Comparison of ENCODE assay signal across 1 cellular context in the genomic region with DNA sequence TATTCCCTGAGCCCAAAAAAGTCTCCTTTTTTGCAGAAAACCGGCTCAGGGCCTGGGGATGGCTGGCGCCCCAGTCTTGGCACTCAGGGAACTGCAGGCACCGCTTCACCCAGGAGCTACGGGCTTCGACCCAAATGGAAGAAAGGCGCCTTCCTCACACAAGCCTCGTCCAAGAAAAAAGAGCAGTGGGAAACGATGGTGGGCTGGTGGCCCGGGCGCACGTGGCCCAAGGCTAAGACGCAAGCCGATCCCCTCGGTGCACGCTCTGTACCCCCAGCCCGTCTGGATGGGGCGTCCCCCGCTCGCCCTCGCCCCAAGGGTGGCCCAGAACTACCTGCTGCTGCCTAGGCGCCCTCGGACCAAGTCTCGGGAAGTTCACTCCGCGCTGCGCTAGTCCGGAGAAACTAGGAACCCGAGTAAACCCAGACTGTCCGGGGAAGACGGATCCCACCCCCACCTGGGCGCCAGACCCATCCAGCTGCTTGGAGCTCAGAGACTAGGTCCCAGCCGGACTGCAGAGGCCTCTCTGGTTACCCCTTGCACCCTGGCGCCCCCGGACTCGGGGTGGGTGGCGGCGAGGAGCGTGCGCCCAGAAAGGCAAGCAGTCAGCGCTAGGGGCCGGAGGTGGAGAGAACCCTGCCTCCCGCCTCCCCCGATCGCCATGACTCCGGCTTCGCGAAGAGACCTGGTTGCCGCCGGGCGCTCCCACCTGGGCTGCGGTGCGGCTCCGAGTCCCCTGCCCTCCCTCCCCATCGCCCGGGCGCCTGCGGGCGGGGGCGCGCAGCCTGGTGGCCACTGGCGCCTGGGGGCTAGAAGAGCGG.
TF ChIP-seq lines count a peak whose summit lies in the region.

No MANE protein-coding gene starts in this region.

TF ChIP-seq in WTC11, 78 proteins besides CTCF, POLR2A, EP300 and RAD21 (continued from another document):
- TF ChIP-seq, protein P1, sequence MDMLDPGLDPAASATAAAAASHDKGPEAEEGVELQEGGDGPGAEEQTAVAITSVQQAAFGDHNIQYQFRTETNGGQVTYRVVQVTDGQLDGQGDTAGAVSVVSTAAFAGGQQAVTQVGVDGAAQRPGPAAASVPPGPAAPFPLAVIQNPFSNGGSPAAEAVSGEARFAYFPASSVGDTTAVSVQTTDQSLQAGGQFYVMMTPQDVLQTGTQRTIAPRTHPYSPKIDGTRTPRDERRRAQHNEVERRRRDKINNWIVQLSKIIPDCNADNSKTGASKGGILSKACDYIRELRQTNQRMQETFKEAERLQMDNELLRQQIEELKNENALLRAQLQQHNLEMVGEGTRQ (CRISPR knock-in tag; IDR thresholded peaks at IDR 0.05) = peak; percentile 58; the same call in 1 of the 2 replicates
- TF ChIP-seq ESRRA (CRISPR knock-in tag; IDR thresholded peaks at IDR 0.05; ENCODE audit: borderline replicate concordance) (no peak), NR3C1 (CRISPR knock-in tag; conservative IDR thresholded peaks at IDR 0.05; ENCODE audit: low read depth) (no peak), ETV6 (CRISPR knock-in tag; IDR thresholded peaks at IDR 0.05) (peak; percentile 70; the same call in 1 of the 2 replicates), TCF7 (CRISPR knock-in tag; IDR thresholded peaks at IDR 0.05; ENCODE audit: low read depth) (0 out of 2 replicates have a peak, but pooled peaks have one; percentile 7), RELA (CRISPR knock-in tag; IDR thresholded peaks at IDR 0.05; ENCODE audit: borderline replicate concordance) (0 out of 2 replicates have a peak, but pooled peaks have one; percentile 16), ATF1 (CRISPR knock-in tag; IDR thresholded peaks at IDR 0.05) (0 out of 2 replicates have a peak, but pooled peaks have one; percentile 30), ZNF317 (CRISPR knock-in tag; IDR thresholded peaks at IDR 0.05; ENCODE audit: borderline replicate concordance, low read depth) (0 out of 2 replicates have a peak, but pooled peaks have one; percentile 34)
- TF ChIP-seq, protein P2, sequence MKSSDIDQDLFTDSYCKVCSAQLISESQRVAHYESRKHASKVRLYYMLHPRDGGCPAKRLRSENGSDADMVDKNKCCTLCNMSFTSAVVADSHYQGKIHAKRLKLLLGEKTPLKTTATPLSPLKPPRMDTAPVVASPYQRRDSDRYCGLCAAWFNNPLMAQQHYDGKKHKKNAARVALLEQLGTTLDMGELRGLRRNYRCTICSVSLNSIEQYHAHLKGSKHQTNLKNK (CRISPR knock-in tag; IDR thresholded peaks at IDR 0.05) = no peak
- TF ChIP-seq, protein P3, sequence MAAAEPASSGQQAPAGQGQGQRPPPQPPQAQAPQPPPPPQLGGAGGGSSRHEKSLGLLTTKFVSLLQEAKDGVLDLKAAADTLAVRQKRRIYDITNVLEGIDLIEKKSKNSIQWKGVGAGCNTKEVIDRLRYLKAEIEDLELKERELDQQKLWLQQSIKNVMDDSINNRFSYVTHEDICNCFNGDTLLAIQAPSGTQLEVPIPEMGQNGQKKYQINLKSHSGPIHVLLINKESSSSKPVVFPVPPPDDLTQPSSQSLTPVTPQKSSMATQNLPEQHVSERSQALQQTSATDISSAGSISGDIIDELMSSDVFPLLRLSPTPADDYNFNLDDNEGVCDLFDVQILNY (CRISPR knock-in tag; IDR thresholded peaks at IDR 0.05) = peak; percentile 70; the same call in 1 of the 2 replicates
- TF ChIP-seq, protein P4, sequence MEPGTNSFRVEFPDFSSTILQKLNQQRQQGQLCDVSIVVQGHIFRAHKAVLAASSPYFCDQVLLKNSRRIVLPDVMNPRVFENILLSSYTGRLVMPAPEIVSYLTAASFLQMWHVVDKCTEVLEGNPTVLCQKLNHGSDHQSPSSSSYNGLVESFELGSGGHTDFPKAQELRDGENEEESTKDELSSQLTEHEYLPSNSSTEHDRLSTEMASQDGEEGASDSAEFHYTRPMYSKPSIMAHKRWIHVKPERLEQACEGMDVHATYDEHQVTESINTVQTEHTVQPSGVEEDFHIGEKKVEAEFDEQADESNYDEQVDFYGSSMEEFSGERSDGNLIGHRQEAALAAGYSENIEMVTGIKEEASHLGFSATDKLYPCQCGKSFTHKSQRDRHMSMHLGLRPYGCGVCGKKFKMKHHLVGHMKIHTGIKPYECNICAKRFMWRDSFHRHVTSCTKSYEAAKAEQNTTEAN (CRISPR knock-in tag; IDR thresholded peaks at IDR 0.05) = no peak
